In the genomic region with DNA sequence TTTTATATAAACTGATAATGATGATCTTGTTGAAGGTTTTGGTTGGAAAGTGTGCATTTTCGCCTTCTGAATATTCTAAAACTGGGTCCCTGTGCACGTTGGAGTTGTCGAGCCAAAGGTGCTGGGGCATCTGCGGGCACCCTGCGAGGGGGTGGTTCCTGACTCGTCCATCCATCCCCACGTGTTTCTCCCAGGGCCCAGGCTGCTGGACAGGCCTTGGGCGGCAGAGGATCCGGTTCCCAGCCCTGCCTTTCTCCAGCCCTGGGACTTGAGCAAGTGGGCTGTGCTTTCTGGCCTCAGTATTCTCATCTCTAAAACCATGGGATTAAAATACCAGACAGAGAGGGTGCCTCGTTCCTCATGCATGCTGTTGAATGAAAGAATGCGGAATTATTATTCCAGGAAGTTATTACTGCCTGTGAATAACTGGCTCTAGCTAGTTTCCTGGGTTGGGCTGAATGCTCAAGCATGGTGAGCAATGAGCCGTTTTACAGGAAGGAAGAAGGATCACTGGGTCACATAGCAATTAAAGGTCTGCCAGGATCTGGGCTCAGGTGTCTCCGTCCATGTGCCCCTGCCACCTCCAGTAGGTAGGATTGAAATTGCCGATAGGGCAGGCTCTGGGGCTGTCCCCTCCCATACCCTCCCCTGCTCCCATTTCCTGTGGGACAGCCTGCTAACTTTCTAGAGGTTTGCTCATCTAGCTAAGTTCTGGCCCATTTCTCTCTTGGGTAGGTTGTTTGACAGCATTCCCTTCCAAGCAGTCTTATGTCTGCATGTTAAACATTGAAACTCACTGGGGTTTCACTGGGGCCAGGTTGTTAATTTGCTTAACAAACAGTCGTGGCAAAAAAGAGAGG, we compare ENCODE assay signal across 10 cellular contexts.
A peak's percentile ranks its signal among the peaks of the same experiment; 100 is the strongest.
DNase-seq lines count a peak whose midpoint lies in the region; ATAC-seq and TF ChIP-seq lines count a peak whose summit lies in the region.
"Had no signal": no experiment of that assay in that cellular context is flagged by ENCODE, and none has a peak within 500 bp of the region (broad histone marks: within the 10 kb centered on the region; RNA-seq: fewer than 3 reads in every experiment).

No MANE protein-coding gene starts in this region.

- dilution Hi-C loops in IMR-90 (cut with HindIII; ENCODE audit: low sequenced_read_pairs, unreplicated experiment): no loop called here

- POLR2A ChIA-PET in IMR-90 (lab: Charles Lee; ENCODE audit: unreplicated experiment): no interaction called here

- H2BK15ac ChIP-seq in IMR-90 (ENCODE audit: low read depth, low read length): peak overlapping the region; percentile 77; the same call in 2 of the 3 replicates

- BruUV-seq in IMR-90 (replicated peaks; lab: Mats Ljungman, UMichigan): no TSS peak

- no peak overlapping the region for H3K4me3 ChIP-seq in IMR-90 (ENCODE audit: insufficient read depth, low read depth, low read length)
- H3K4me3 ChIP-seq in cardiac fibroblast (replicated peaks in 1 of 2; ENCODE audit: low read depth in 2 of 2, low read length in 2 of 2): no peak overlapping the region
- H3K4me3 ChIP-seq in smooth muscle cell: no peak overlapping the region
- H3K4me3 ChIP-seq: Peyer's patch had no signal

- TF ChIP-seq RAD21 in IMR-90 (IDR thresholded peaks at IDR 0.05; ENCODE audit: low read length): no peak

- H3K18ac ChIP-seq in IMR-90 (ENCODE audit: low read depth, low read length): no peak overlapping the region; the same call in 1 of the 2 replicates

- intact Hi-C loops in IMR-90 (cut with micrococcal nuclease): no loop called here

- no peaks in the 10 kb centered on the region for H3K79me1 ChIP-seq in IMR-90 (ENCODE audit: low read depth in 1 of 2, low read length in 2 of 2)

- H3K27me3 ChIP-seq in IMR-90 (ENCODE audit: control insufficient read depth, insufficient read depth, low read length) (no peaks in the 10 kb centered on the region), smooth muscle cell (ENCODE audit: low read depth) (no peaks in the 10 kb centered on the region)
- H3K27me3 ChIP-seq: Peyer's patch had no signal

- no peaks in the 10 kb centered on the region for H3K9me3 ChIP-seq in IMR-90 (ENCODE audit: control insufficient read depth, insufficient read depth, low read length)
- H3K9me3 ChIP-seq in smooth muscle cell (replicated peaks; ENCODE audit: low read depth): no peaks in the 10 kb centered on the region
- H3K9me3 ChIP-seq: Peyer's patch had no signal

- WGBS in IMR-90 (ENCODE audit: extremely low coverage in 2 of 2, insufficient read length in 1 of 2), 2 experiments: 84% methylated on average over 4 of the region's 15 CpGs; no CpG with 5 or more reads in 1 of the 2 experiments
- whole genome bisulfite sequencing in smooth muscle cell (ENCODE audit: low lambda C conversion rate): 40% methylated on average over 15 of the region's 15 CpGs

- H3K4me2 ChIP-seq in IMR-90 (ENCODE audit: low read depth, low read length) (no peak overlapping the region), smooth muscle cell (peak overlapping the region; percentile 65)

- H2AK5ac ChIP-seq in IMR-90 (ENCODE audit: low read depth, low read length): peak overlapping the region; percentile 85

- ATAC-seq in IMR-90 (ENCODE audit: low read depth) (no peak; the same call in 1 of the 2 replicates), GM19328 (IDR thresholded peaks at IDR 0.05; ENCODE audit: unreplicated experiment) (no peak), GM21528 (IDR thresholded peaks at IDR 0.05; ENCODE audit: low FRiP score, unreplicated experiment) (no peak)
- ATAC-seq: naive thymus-derived CD4-positive, alpha-beta T cell had no signal

- no peak for TF ChIP-seq POLR2A in IMR-90 (IDR thresholded peaks at IDR 0.05; ENCODE audit: low read depth, low read length)

- DNase-seq in IMR-90 (peak; percentile 10), cardiac fibroblast (ENCODE audit: low read depth in 2 of 2) (peak; percentile 26 to 46), kidney glomerular epithelial cell (lab: John Stamatoyannopoulos, UW) (peak; percentile 60), smooth muscle cell (lab: John Stamatoyannopoulos, UW; ENCODE audit: unreplicated experiment) (no peak), NCI-H1092 (lab: John Stamatoyannopoulos, UW) (no peak)
- DNase-seq: naive thymus-derived CD4-positive, alpha-beta T cell; NCI-H1436 treated with DMSO at 0.1 percent for 48 hours had no signal

- peak overlapping the region; percentile 94 for H4K91ac ChIP-seq in IMR-90 (ENCODE audit: insufficient read depth, low read depth, low read length)

- peaks cover 11% of the 10 kb centered on the region for H3F3A ChIP-seq in smooth muscle cell (ENCODE audit: low read depth)

- 0 out of 2 replicates have a peak overlapping the region, but pooled peaks have one; percentile 82 for H3K23ac ChIP-seq in IMR-90 (ENCODE audit: low read depth, low read length)

- H3K9me1 ChIP-seq in IMR-90 (ENCODE audit: insufficient read depth, low read length): peaks cover 4% of the 10 kb centered on the region; the same call in 1 of the 2 replicates

- H2BK5ac ChIP-seq in IMR-90 (ENCODE audit: low read depth, low read length, poor library complexity, severe bottlenecking): no peak overlapping the region

- H2BK20ac ChIP-seq in IMR-90 (ENCODE audit: low read depth, low read length): peak overlapping the region; percentile 97

- TF ChIP-seq CTCF in IMR-90 (conservative IDR thresholded peaks at IDR 0.05; ENCODE audit: low read depth, low read length) (no peak), cardiac fibroblast (IDR thresholded peaks at IDR 0.05; ENCODE audit: low read depth, low read length) (no peak), smooth muscle cell (IDR thresholded peaks at IDR 0.05; ENCODE audit: borderline replicate concordance, insufficient read depth, poor library complexity, severe bottlenecking) (no peak)

- H4K5ac ChIP-seq in IMR-90 (ENCODE audit: low read depth, low read length): no peak overlapping the region; the same call in 1 of the 2 replicates

- H3K4me1 ChIP-seq in IMR-90 (ENCODE audit: control insufficient read depth, insufficient read depth, low read length): peaks cover 5% of the 10 kb centered on the region
- peaks cover 12% of the 10 kb centered on the region for H3K4me1 ChIP-seq in smooth muscle cell (ENCODE audit: low read depth)
- H3K4me1 ChIP-seq: Peyer's patch had no signal

- no peak overlapping the region for H3K9ac ChIP-seq in IMR-90 (ENCODE audit: low read depth, low read length)
- H3K9ac ChIP-seq in smooth muscle cell (ENCODE audit: low read depth): peak overlapping the region; percentile 56

- peak overlapping the region; percentile 86 for H2AK9ac ChIP-seq in IMR-90 (replicated peaks; ENCODE audit: low read depth, low read length, poor library complexity)

- peak overlapping the region; percentile 83 to 90 for H4K8ac ChIP-seq in IMR-90 (ENCODE audit: low read depth in 2 of 2, low read length in 2 of 2)

- H3K27ac ChIP-seq in IMR-90 (ENCODE audit: insufficient read depth, low read length) (no peak overlapping the region), smooth muscle cell (ENCODE audit: low read depth) (peak overlapping the region; percentile 93)
- H3K27ac ChIP-seq: Peyer's patch had no signal

- H3K56ac ChIP-seq in IMR-90 (ENCODE audit: extremely low read depth, insufficient read depth, low read length): peak overlapping the region; percentile 5; the same call in 1 of the 2 replicates

- in situ Hi-C loops in IMR-90 (cut with MboI; ENCODE audit: low sequenced_read_pairs): no loop called here

- CTCF ChIA-PET in IMR-90 (lab: Yijun Ruan, JAX): no interaction called here

- H3K4ac ChIP-seq in IMR-90 (ENCODE audit: low read depth, low read length): peak overlapping the region; percentile 90

- H4K20me1 ChIP-seq in IMR-90 (ENCODE audit: insufficient read depth, low read length) (no peaks in the 10 kb centered on the region), smooth muscle cell (ENCODE audit: low read depth) (no peaks in the 10 kb centered on the region)

- peak overlapping the region; percentile 94 for H2AFZ ChIP-seq in IMR-90 (replicated peaks; ENCODE audit: low read length, poor library complexity)
- peak overlapping the region; percentile 66 for H2AFZ ChIP-seq in smooth muscle cell (ENCODE audit: low read depth)

- H3K36me3 ChIP-seq in IMR-90 (ENCODE audit: control insufficient read depth, insufficient read depth, low read length) (no peaks in the 10 kb centered on the region), smooth muscle cell (ENCODE audit: low read depth) (no peaks in the 10 kb centered on the region)
- H3K36me3 ChIP-seq: Peyer's patch had no signal

- peak overlapping the region; percentile 98 for H3K14ac ChIP-seq in IMR-90 (replicated peaks; ENCODE audit: low read depth, low read length)

- H2BK120ac ChIP-seq in IMR-90 (ENCODE audit: low read depth, low read length): peak overlapping the region; percentile 98

- no peaks in the 10 kb centered on the region for H3K79me2 ChIP-seq in smooth muscle cell (ENCODE audit: low read depth)

TF ChIP-seq in IMR-90, 13 proteins besides CTCF, POLR2A, EP300 and RAD21 (continues in another document):
- TF ChIP-seq, protein P1, sequence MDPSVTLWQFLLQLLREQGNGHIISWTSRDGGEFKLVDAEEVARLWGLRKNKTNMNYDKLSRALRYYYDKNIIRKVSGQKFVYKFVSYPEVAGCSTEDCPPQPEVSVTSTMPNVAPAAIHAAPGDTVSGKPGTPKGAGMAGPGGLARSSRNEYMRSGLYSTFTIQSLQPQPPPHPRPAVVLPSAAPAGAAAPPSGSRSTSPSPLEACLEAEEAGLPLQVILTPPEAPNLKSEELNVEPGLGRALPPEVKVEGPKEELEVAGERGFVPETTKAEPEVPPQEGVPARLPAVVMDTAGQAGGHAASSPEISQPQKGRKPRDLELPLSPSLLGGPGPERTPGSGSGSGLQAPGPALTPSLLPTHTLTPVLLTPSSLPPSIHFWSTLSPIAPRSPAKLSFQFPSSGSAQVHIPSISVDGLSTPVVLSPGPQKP (IDR thresholded peaks at IDR 0.05; ENCODE audit: borderline replicate concordance, low read depth, low read length): no peak
- TF ChIP-seq NFE2L2 (IDR thresholded peaks at IDR 0.05; ENCODE audit: low read depth, low read length) (no peak), RFX5 (IDR thresholded peaks at IDR 0.05; ENCODE audit: low read depth, low read length) (no peak), CHD1 (IDR thresholded peaks at IDR 0.05; ENCODE audit: low read depth, low read length) (no peak), RCOR1 (IDR thresholded peaks at IDR 0.05; ENCODE audit: insufficient replicate concordance, low read length) (no peak), BHLHE40 (IDR thresholded peaks at IDR 0.05; ENCODE audit: low read depth, low read length) (no peak), MAFK (IDR thresholded peaks at IDR 0.05; ENCODE audit: low read depth, low read length) (no peak), FOS (IDR thresholded peaks at IDR 0.05; ENCODE audit: low read depth, low read length) (no peak), CEBPB (IDR thresholded peaks at IDR 0.05; ENCODE audit: low read depth, low read length) (no peak)
- TF ChIP-seq, protein P2, sequence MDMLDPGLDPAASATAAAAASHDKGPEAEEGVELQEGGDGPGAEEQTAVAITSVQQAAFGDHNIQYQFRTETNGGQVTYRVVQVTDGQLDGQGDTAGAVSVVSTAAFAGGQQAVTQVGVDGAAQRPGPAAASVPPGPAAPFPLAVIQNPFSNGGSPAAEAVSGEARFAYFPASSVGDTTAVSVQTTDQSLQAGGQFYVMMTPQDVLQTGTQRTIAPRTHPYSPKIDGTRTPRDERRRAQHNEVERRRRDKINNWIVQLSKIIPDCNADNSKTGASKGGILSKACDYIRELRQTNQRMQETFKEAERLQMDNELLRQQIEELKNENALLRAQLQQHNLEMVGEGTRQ (IDR thresholded peaks at IDR 0.05; ENCODE audit: low read depth, low read length): no peak

Comparison
In these comparisons a context has a peak if more than half of its experiments do, and no peak if none do; other contexts are left out.
1. DNase-seq: peak in IMR-90 (single experiment), cardiac fibroblast (2 of 2) and kidney glomerular epithelial cell (single experiment); none in smooth muscle cell (single experiment) and NCI-H1092 (single experiment).